1 cellular context compared by ENCODE assay signal in genomic region chr7:56028942-56029630, GRCh38.
A peak's percentile ranks its signal among the peaks of the same experiment; 100 is the strongest.
TF ChIP-seq lines count a peak whose summit lies in the region.

No MANE protein-coding gene starts in this region.

TF ChIP-seq in HepG2, 621 proteins besides CTCF, POLR2A, EP300 and RAD21 (continued from another document and continues in another):
- TF ChIP-seq ARID4A (CRISPR knock-in tag; IDR thresholded peaks at IDR 0.05; ENCODE audit: borderline replicate concordance) (peak; percentile 40; the same call in 1 of the 2 replicates), ZNF629 (CRISPR knock-in tag; conservative IDR thresholded peaks at IDR 0.05) (no peak), HDAC6 (IDR thresholded peaks at IDR 0.05; ENCODE audit: low read depth, low read length) (no peak), TFAP4 (IDR thresholded peaks at IDR 0.05; ENCODE audit: borderline replicate concordance, low read depth) (peak; percentile 10; the same call in 1 of the 2 replicates), ASH2L (IDR thresholded peaks at IDR 0.05; ENCODE audit: insufficient read length, low read depth, low read length) (peak; percentile 92), ESRRA (CRISPR knock-in tag; IDR thresholded peaks at IDR 0.05; ENCODE audit: low read depth) (no peak), AGO2 (optimal IDR thresholded peaks at IDR 0.05; ENCODE audit: low read depth, low read length) (no peak), SMAD9 (CRISPR knock-in tag; IDR thresholded peaks at IDR 0.05) (no peak), SNAPC4 (CRISPR knock-in tag; IDR thresholded peaks at IDR 0.05) (no peak), ZNF30 (CRISPR knock-in tag; IDR thresholded peaks at IDR 0.05) (no peak), KLF16 (CRISPR knock-in tag; IDR thresholded peaks at IDR 0.05) (0 out of 4 replicates have a peak, but pooled peaks of 1 of the 2 experiments have one; percentile 11), ZMYM4 (CRISPR knock-in tag; IDR thresholded peaks at IDR 0.05) (no peak), AKNA (CRISPR knock-in tag; IDR thresholded peaks at IDR 0.05; ENCODE audit: borderline replicate concordance) (no peak), NFAT5 (CRISPR knock-in tag; IDR thresholded peaks at IDR 0.05) (no peak), ZBTB43 (CRISPR knock-in tag; conservative IDR thresholded peaks at IDR 0.05) (peak; percentile 17; the same call in 1 of the 2 replicates), ZNF761 (CRISPR knock-in tag; conservative IDR thresholded peaks at IDR 0.05) (0 out of 2 replicates have a peak, but pooled peaks have one; percentile 25), ZFYVE20 (CRISPR knock-in tag; IDR thresholded peaks at IDR 0.05; ENCODE audit: borderline replicate concordance, low read depth) (no peak), SOX6 (IDR thresholded peaks at IDR 0.05) (no peak), SOX6 (CRISPR knock-in tag; IDR thresholded peaks at IDR 0.05) (peak; percentile 82), ZC3H4 (CRISPR knock-in tag; IDR thresholded peaks at IDR 0.05; ENCODE audit: borderline replicate concordance) (no peak), TOE1 (CRISPR knock-in tag; IDR thresholded peaks at IDR 0.05) (no peak), ARNT (IDR thresholded peaks at IDR 0.05) (no peak), ZMYM2 (CRISPR knock-in tag; IDR thresholded peaks at IDR 0.05) (peak; percentile 98), CREM (IDR thresholded peaks at IDR 0.05) (peak; percentile 41), CREM (CRISPR knock-in tag; IDR thresholded peaks at IDR 0.05) (no peak), ZFP82 (CRISPR knock-in tag; IDR thresholded peaks at IDR 0.05; ENCODE audit: borderline replicate concordance) (no peak), FOXJ3 (CRISPR knock-in tag; IDR thresholded peaks at IDR 0.05; ENCODE audit: borderline replicate concordance) (no peak)
- TF ChIP-seq, protein P1, sequence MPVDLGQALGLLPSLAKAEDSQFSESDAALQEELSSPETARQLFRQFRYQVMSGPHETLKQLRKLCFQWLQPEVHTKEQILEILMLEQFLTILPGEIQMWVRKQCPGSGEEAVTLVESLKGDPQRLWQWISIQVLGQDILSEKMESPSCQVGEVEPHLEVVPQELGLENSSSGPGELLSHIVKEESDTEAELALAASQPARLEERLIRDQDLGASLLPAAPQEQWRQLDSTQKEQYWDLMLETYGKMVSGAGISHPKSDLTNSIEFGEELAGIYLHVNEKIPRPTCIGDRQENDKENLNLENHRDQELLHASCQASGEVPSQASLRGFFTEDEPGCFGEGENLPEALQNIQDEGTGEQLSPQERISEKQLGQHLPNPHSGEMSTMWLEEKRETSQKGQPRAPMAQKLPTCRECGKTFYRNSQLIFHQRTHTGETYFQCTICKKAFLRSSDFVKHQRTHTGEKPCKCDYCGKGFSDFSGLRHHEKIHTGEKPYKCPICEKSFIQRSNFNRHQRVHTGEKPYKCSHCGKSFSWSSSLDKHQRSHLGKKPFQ (CRISPR knock-in tag; IDR thresholded peaks at IDR 0.05; ENCODE audit: insufficient replicate concordance) = no peak
- TF ChIP-seq, protein P2, sequence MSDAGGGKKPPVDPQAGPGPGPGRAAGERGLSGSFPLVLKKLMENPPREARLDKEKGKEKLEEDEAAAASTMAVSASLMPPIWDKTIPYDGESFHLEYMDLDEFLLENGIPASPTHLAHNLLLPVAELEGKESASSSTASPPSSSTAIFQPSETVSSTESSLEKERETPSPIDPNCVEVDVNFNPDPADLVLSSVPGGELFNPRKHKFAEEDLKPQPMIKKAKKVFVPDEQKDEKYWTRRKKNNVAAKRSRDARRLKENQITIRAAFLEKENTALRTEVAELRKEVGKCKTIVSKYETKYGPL (CRISPR knock-in tag; IDR thresholded peaks at IDR 0.05) = no peak
- TF ChIP-seq, protein P3, sequence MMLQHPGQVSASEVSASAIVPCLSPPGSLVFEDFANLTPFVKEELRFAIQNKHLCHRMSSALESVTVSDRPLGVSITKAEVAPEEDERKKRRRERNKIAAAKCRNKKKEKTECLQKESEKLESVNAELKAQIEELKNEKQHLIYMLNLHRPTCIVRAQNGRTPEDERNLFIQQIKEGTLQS (CRISPR knock-in tag; IDR thresholded peaks at IDR 0.05) = peak; percentile 51; the same call in 1 of the 2 replicates
